9 cellular contexts compared by ENCODE assay signal in genomic region chr2:30231726-30232026, GRCh38. TPM values are rescaled to one million over a fixed set of nuclear protein-coding genes. Genes with fewer than 3 reads are reported as not detected.
DNase-seq lines count a peak whose midpoint lies in the region; ATAC-seq and TF ChIP-seq lines count a peak whose summit lies in the region.
"Had no signal": no experiment of that assay in that cellular context is flagged by ENCODE, and none has a peak within 500 bp of the region (broad histone marks: within the 10 kb centered on the region; RNA-seq: fewer than 3 reads in every experiment).

No MANE protein-coding gene starts in this region.

- in situ Hi-C loops in transverse colon (cut with MboI; ENCODE audit: low pct_ligation_motif_present in 1 of 4, low pct_unique_long_range_greater_than_20kb in 1 of 4, low sequenced_read_pairs in 3 of 4): loop anchor here in 2 of 4 donors (25.0 kb wide), 2 partner anchors 181 to 206 kb away; partner anchors contain the start of gene LCLAT1 (in 1 of the 2)

- H3K9me3 ChIP-seq in body of pancreas: no peaks in the 10 kb centered on the region
- H3K9me3 ChIP-seq in transverse colon: no peaks in the 10 kb centered on the region

- TF ChIP-seq POLR2A in body of pancreas (IDR thresholded peaks at IDR 0.05): no peak
- no peak for TF ChIP-seq POLR2A in lower leg skin (IDR thresholded peaks at IDR 0.05)
- no peak for TF ChIP-seq POLR2A in transverse colon (IDR thresholded peaks at IDR 0.05)

- H3K36me3 ChIP-seq in body of pancreas (replicated peaks in 1 of 2; ENCODE audit: insufficient read depth in 1 of 2, low read depth in 2 of 2): no peaks in the 10 kb centered on the region
- H3K36me3 ChIP-seq in transverse colon: no peaks in the 10 kb centered on the region

- 0 to 5% methylated on average over 4 to 29 of the region's 29 CpGs for WGBS in body of pancreas, 2 donors
- 0% methylated on average over 27 to 29 of the region's 29 CpGs for WGBS in lower leg skin, 2 donors
- WGBS in transverse colon (ENCODE audit: low coverage in 1 of 2), 2 donors: 2% methylated on average over 23 of the region's 29 CpGs; no CpG with 5 or more reads in 1 of the 2 donors

- H3K4me1 ChIP-seq in body of pancreas: peaks cover 28% of the 10 kb centered on the region
- H3K4me1 ChIP-seq in transverse colon: peaks cover 5 to 42% (median 26%) of the 10 kb centered on the region in 4 donors

- TF ChIP-seq CTCF in LNCaP clone FGC (IDR thresholded peaks at IDR 0.05; ENCODE audit: control insufficient read depth, extremely low read depth, insufficient read depth) (no peak), body of pancreas (IDR thresholded peaks at IDR 0.05) (no peak), lower leg skin (IDR thresholded peaks at IDR 0.05) (no peak), transverse colon (IDR thresholded peaks at IDR 0.05) (no peak)

- peak; percentile 63 for DNase-seq in NCI-H1694 treated with DMSO at 0.1 percent for 48 hours (lab: John Stamatoyannopoulos, UW)
- DNase-seq in NCI-H1694 (lab: John Stamatoyannopoulos, UW): no peak
- DNase-seq in LNCaP clone FGC (ENCODE audit: low read depth): no peak
- no peak for DNase-seq in body of pancreas
- no peak for DNase-seq in lower leg skin (ENCODE audit: low spot score in 2 of 2)
- DNase-seq in transverse colon: no peak
- no peak for DNase-seq in GF-D8 (lab: John Stamatoyannopoulos, UW)
- DNase-seq in COLO829 (ENCODE audit: low spot score): no peak

- H3K27ac ChIP-seq in body of pancreas (peak overlapping the region in 3 of 4 donors; percentile 49 to 58 (median 56)), transverse colon (peak overlapping the region; percentile 85 to 92 (median 90))
- H3K27ac ChIP-seq: C4-2B had no signal

- no peak for TF ChIP-seq EP300 in transverse colon (IDR thresholded peaks at IDR 0.05; ENCODE audit: low read depth)

- intact Hi-C loops in body of pancreas (cut with DNase I) (no loop called here), lower leg skin (cut with DNase I; ENCODE audit: low total_unique reads) (no loop called here), transverse colon (cut with DNase I; ENCODE audit: low total_unique reads) (no loop called here)

- ATAC-seq in body of pancreas: peak; percentile 19

- peak overlapping the region; percentile 48 for H3K4me3 ChIP-seq in LNCaP clone FGC (ENCODE audit: low read depth, low read length)
- peak overlapping the region; percentile 4 to 50 for H3K4me3 ChIP-seq in body of pancreas
- peak overlapping the region; percentile 57 for H3K4me3 ChIP-seq in lower leg skin (ENCODE audit: low read depth, poor library complexity, severe bottlenecking)
- peak overlapping the region; percentile 41 to 81 (median 70) for H3K4me3 ChIP-seq in transverse colon

- H3K27me3 ChIP-seq in body of pancreas (peaks cover 0 to 4% of the 10 kb centered on the region in 2 donors), transverse colon (peaks cover 46% of the 10 kb centered on the region)

RNA-seq across cellular contexts. Expression of gene LBH, which starts 0.3 kb away (rescaled TPM):
- 10 to 100 TPM; 10.9 to 23.1 TPM for total RNA-seq in body of pancreas
- 10 to 100 TPM; 13.4 to 72.0 (median 42.6) TPM for total RNA-seq in lower leg skin
- 10 to 100 TPM in 3 of 4 donors, 1 to 10 TPM in 1; 7.0 to 37.8 (median 16.3) TPM for total RNA-seq in transverse colon
